1 cellular context compared by ENCODE assay signal in the genomic region with DNA sequence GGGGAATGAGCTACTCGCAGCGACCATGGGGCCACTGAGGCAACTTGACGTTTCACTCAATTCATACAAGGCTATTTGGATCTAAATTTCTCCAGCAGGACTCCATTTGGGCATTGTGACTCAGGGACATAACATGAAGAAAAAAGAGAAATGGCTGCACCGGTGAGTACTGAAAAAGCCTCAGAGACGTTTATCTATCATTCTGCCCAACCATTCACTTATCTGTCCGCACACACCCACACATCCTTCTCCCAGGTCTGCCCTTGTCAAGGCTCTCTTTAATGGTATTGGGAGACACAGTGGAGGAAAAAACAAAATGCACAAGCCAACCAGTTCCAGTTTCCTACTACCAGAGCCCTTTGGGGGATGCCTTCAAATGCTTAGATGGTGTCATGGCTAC.
TF ChIP-seq lines count a peak whose summit lies in the region.

No MANE protein-coding gene starts in this region.

TF ChIP-seq in K562, 482 proteins besides CTCF, POLR2A, EP300 and RAD21 (continued from another document and continues in another):
- TF ChIP-seq, protein P1, sequence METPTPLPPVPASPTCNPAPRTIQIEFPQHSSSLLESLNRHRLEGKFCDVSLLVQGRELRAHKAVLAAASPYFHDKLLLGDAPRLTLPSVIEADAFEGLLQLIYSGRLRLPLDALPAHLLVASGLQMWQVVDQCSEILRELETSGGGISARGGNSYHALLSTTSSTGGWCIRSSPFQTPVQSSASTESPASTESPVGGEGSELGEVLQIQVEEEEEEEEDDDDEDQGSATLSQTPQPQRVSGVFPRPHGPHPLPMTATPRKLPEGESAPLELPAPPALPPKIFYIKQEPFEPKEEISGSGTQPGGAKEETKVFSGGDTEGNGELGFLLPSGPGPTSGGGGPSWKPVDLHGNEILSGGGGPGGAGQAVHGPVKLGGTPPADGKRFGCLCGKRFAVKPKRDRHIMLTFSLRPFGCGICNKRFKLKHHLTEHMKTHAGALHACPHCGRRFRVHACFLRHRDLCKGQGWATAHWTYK (CRISPR knock-in tag; IDR thresholded peaks at IDR 0.05): no peak
- TF ChIP-seq SNAPC5 (CRISPR knock-in tag; IDR thresholded peaks at IDR 0.05): no peak
- no peak for TF ChIP-seq NR0B1 (IDR thresholded peaks at IDR 0.05; ENCODE audit: partially characterized antibody)
- no peak for TF ChIP-seq OTX1 (CRISPR knock-in tag; IDR thresholded peaks at IDR 0.05)
- TF ChIP-seq PHF20 (IDR thresholded peaks at IDR 0.05; ENCODE audit: partially characterized antibody): no peak
- TF ChIP-seq HMGN3 (IDR thresholded peaks at IDR 0.05; ENCODE audit: borderline replicate concordance, extremely low read depth, insufficient read length, low read depth, low read length): peak; percentile 42
- TF ChIP-seq MNT (conservative IDR thresholded peaks at IDR 0.05): 0 out of 4 replicates have a peak, but pooled peaks of 1 of the 2 experiments have one; percentile 20
- TF ChIP-seq TBL1XR1 (IDR thresholded peaks at IDR 0.05; ENCODE audit: low read length in 2 of 2): peak; percentile 34 to 78; a peak in 3 of 4 replicates
- TF ChIP-seq, protein P2, sequence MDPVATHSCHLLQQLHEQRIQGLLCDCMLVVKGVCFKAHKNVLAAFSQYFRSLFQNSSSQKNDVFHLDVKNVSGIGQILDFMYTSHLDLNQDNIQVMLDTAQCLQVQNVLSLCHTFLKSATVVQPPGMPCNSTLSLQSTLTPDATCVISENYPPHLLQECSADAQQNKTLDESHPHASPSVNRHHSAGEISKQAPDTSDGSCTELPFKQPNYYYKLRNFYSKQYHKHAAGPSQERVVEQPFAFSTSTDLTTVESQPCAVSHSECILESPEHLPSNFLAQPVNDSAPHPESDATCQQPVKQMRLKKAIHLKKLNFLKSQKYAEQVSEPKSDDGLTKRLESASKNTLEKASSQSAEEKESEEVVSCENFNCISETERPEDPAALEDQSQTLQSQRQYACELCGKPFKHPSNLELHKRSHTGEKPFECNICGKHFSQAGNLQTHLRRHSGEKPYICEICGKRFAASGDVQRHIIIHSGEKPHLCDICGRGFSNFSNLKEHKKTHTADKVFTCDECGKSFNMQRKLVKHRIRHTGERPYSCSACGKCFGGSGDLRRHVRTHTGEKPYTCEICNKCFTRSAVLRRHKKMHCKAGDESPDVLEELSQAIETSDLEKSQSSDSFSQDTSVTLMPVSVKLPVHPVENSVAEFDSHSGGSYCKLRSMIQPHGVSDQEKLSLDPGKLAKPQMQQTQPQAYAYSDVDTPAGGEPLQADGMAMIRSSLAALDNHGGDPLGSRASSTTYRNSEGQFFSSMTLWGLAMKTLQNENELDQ (CRISPR knock-in tag; IDR thresholded peaks at IDR 0.05; ENCODE audit: borderline replicate concordance): no peak
- no peak for TF ChIP-seq ZNF41 (CRISPR knock-in tag; conservative IDR thresholded peaks at IDR 0.05)
- no peak for TF ChIP-seq ZNF707 (CRISPR knock-in tag; conservative IDR thresholded peaks at IDR 0.05)
- TF ChIP-seq HMGXB4 (CRISPR knock-in tag; IDR thresholded peaks at IDR 0.05): no peak
- TF ChIP-seq, protein P3, sequence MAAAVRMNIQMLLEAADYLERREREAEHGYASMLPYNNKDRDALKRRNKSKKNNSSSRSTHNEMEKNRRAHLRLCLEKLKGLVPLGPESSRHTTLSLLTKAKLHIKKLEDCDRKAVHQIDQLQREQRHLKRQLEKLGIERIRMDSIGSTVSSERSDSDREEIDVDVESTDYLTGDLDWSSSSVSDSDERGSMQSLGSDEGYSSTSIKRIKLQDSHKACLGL (CRISPR knock-in tag; IDR thresholded peaks at IDR 0.05; ENCODE audit: borderline replicate concordance, poor library complexity, severe bottlenecking): no peak
- TF ChIP-seq L3MBTL2 (IDR thresholded peaks at IDR 0.05): 0 out of 2 replicates have a peak, but pooled peaks have one; percentile 17
- TF ChIP-seq ZNF445 (CRISPR knock-in tag; IDR thresholded peaks at IDR 0.05; ENCODE audit: low read depth): no peak
- TF ChIP-seq SMAD4 (CRISPR knock-in tag; conservative IDR thresholded peaks at IDR 0.05): peak; percentile 81
- no peak for TF ChIP-seq PATZ1 (CRISPR knock-in tag; IDR thresholded peaks at IDR 0.05; ENCODE audit: borderline replicate concordance)
- TF ChIP-seq PURB (CRISPR knock-in tag; IDR thresholded peaks at IDR 0.05; ENCODE audit: low read depth): no peak
- no peak for TF ChIP-seq ZNF23 (CRISPR knock-in tag; IDR thresholded peaks at IDR 0.05)
- TF ChIP-seq CBX2 (IDR thresholded peaks at IDR 0.05; ENCODE audit: insufficient read depth, low read length, poor library complexity, severe bottlenecking): no peak
- TF ChIP-seq, protein P4, sequence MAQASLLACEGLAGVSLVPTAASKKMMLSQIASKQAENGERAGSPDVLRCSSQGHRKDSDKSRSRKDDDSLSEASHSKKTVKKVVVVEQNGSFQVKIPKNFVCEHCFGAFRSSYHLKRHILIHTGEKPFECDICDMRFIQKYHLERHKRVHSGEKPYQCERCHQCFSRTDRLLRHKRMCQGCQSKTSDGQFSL (CRISPR knock-in tag; IDR thresholded peaks at IDR 0.05): no peak
- TF ChIP-seq, protein P4 (tag; IDR thresholded peaks at IDR 0.05): no peak
- peak; percentile 74 for TF ChIP-seq FOXM1 (IDR thresholded peaks at IDR 0.05; ENCODE audit: low read depth)
- TF ChIP-seq FOXM1 (CRISPR knock-in tag; IDR thresholded peaks at IDR 0.05; ENCODE audit: low read depth): no peak
- no peak for TF ChIP-seq KAT8 (IDR thresholded peaks at IDR 0.05; ENCODE audit: low read depth)
- TF ChIP-seq ZNF75A (CRISPR knock-in tag; IDR thresholded peaks at IDR 0.05): no peak
- TF ChIP-seq PHB2 (IDR thresholded peaks at IDR 0.05; ENCODE audit: low read depth): no peak
- peak; percentile 75 for TF ChIP-seq LEF1 (IDR thresholded peaks at IDR 0.05)
- TF ChIP-seq PCBP2 (IDR thresholded peaks at IDR 0.05; ENCODE audit: low read depth, low read length, poor library complexity, severe bottlenecking): no peak
- TF ChIP-seq CBFA2T2 (conservative IDR thresholded peaks at IDR 0.05): peak; percentile 86
- TF ChIP-seq, protein P5, sequence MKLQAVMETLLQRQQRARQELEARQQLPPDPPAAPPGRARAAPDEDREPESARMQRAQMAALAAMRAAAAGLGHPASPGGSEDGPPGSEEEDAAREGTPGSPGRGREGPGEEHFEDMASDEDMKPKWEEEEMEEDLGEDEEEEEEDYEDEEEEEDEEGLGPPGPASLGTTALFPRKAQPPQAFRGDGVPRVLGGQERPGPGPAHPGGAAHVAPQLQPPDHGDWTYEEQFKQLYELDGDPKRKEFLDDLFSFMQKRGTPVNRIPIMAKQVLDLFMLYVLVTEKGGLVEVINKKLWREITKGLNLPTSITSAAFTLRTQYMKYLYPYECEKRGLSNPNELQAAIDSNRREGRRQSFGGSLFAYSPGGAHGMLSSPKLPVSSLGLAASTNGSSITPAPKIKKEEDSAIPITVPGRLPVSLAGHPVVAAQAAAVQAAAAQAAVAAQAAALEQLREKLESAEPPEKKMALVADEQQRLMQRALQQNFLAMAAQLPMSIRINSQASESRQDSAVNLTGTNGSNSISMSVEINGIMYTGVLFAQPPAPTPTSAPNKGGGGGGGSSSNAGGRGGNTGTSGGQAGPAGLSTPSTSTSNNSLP (IDR thresholded peaks at IDR 0.05; ENCODE audit: borderline replicate concordance, low read depth, low read length): no peak
- no peak for TF ChIP-seq EP400 (IDR thresholded peaks at IDR 0.05)
- TF ChIP-seq CSDE1 (IDR thresholded peaks at IDR 0.05): no peak
- TF ChIP-seq ZNF212 (CRISPR knock-in tag; IDR thresholded peaks at IDR 0.05): no peak
- no peak for TF ChIP-seq ZBTB7A (IDR thresholded peaks at IDR 0.05; ENCODE audit: borderline replicate concordance, control insufficient read depth, low read depth, low read length)
- no peak for TF ChIP-seq ZNF165 (CRISPR knock-in tag; IDR thresholded peaks at IDR 0.05; ENCODE audit: borderline replicate concordance)
- no peak for TF ChIP-seq YBX1 (IDR thresholded peaks at IDR 0.05)
- TF ChIP-seq, protein P6, sequence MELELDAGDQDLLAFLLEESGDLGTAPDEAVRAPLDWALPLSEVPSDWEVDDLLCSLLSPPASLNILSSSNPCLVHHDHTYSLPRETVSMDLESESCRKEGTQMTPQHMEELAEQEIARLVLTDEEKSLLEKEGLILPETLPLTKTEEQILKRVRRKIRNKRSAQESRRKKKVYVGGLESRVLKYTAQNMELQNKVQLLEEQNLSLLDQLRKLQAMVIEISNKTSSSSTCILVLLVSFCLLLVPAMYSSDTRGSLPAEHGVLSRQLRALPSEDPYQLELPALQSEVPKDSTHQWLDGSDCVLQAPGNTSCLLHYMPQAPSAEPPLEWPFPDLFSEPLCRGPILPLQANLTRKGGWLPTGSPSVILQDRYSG (tag; conservative IDR thresholded peaks at IDR 0.05; ENCODE audit: low read depth): no peak
- TF ChIP-seq ZNF263 (CRISPR knock-in tag; IDR thresholded peaks at IDR 0.05; ENCODE audit: borderline replicate concordance): no peak
- no peak for TF ChIP-seq ZNF133 (CRISPR knock-in tag; IDR thresholded peaks at IDR 0.05)
- TF ChIP-seq BCLAF1 (IDR thresholded peaks at IDR 0.05; ENCODE audit: borderline replicate concordance in 1 of 2, control insufficient read depth in 1 of 2, low read depth in 2 of 2, low read length in 1 of 2): no peak
- TF ChIP-seq TAF7 (tag; IDR thresholded peaks at IDR 0.05): no peak
- TF ChIP-seq TEAD4 (IDR thresholded peaks at IDR 0.05; ENCODE audit: low read length): peak; percentile 91
- no peak for TF ChIP-seq TEAD4 (CRISPR knock-in tag; IDR thresholded peaks at IDR 0.05; ENCODE audit: borderline replicate concordance)
- TF ChIP-seq RHOXF2B (CRISPR knock-in tag; conservative IDR thresholded peaks at IDR 0.05): no peak
- no peak for TF ChIP-seq RFX7 (CRISPR knock-in tag; IDR thresholded peaks at IDR 0.05)
